8 cellular contexts compared by ENCODE assay signal in genomic region chr22:31630331-31631329, GRCh38. TPM values are rescaled to one million over a fixed set of nuclear protein-coding genes. Genes with fewer than 3 reads are reported as not detected.
DNase-seq lines count a peak whose midpoint lies in the region; ATAC-seq and TF ChIP-seq lines count a peak whose summit lies in the region.

No MANE protein-coding gene starts in this region.

- DNase-seq in COLO829 (ENCODE audit: low spot score) = peak; percentile 85
- no peak for DNase-seq in LNCaP clone FGC (ENCODE audit: low read depth)
- peak; percentile 69 for DNase-seq in activated naive CD8-positive, alpha-beta T cell treated with anti-CD3 and anti-CD28 coated beads, Interleukin-2, amount 50 U/mL, for 16 hours (ENCODE audit: low read depth, low spot score)
- DNase-seq in cardiac septum (ENCODE audit: low spot score) = peak; percentile 93
- DNase-seq in pons (ENCODE audit: low spot score) = peak; percentile 60
- peak; percentile 81 for DNase-seq in transverse colon

- TF ChIP-seq POLR2A in transverse colon (IDR thresholded peaks at IDR 0.05) = peak; percentile 27

- intact Hi-C loops in cardiac septum (cut with DNase I) (loop anchor here (5.0 to 10.0 kb wide), 2 partner anchors 143 to 286 kb away; partner anchors contain the start of genes EIF4ENIF1 and PATZ1), transverse colon (cut with DNase I; ENCODE audit: low total_unique reads) (loop anchor here (5.0 kb wide), 1 partner anchor 73 kb away; no protein-coding TSS in a partner anchor)

- no peaks in the 10 kb centered on the region for H3K9me3 ChIP-seq in SU-DHL-6 (ENCODE audit: insufficient read depth, low read length)
- no peaks in the 10 kb centered on the region for H3K9me3 ChIP-seq in transverse colon

- TF ChIP-seq EP300 in transverse colon (IDR thresholded peaks at IDR 0.05; ENCODE audit: low read depth) = no peak

- H3K4me3 ChIP-seq in LNCaP clone FGC (ENCODE audit: low read depth, low read length) = peak overlapping the region; percentile 58
- peak overlapping the region; percentile 54 for H3K4me3 ChIP-seq in SU-DHL-6 (ENCODE audit: insufficient read depth, low read length, poor library complexity, severe bottlenecking)
- peak overlapping the region; percentile 68 to 90 (median 78) for H3K4me3 ChIP-seq in transverse colon

- no peaks in the 10 kb centered on the region for H3K9me2 ChIP-seq in SU-DHL-6 (replicated peaks; ENCODE audit: insufficient read depth, low read length)

- H3K27me3 ChIP-seq in SU-DHL-6 (ENCODE audit: low read length) (no peaks in the 10 kb centered on the region), transverse colon (no peaks in the 10 kb centered on the region)

- TF ChIP-seq CTCF in LNCaP clone FGC (IDR thresholded peaks at IDR 0.05; ENCODE audit: control insufficient read depth, extremely low read depth, insufficient read depth) (peak; percentile 4; the same call in 1 of the 2 replicates), SU-DHL-6 (IDR thresholded peaks at IDR 0.05; ENCODE audit: insufficient read depth, low read length, poor library complexity, severe bottlenecking) (no peak), transverse colon (IDR thresholded peaks at IDR 0.05) (no peak)

- peaks cover 64% of the 10 kb centered on the region for H3K79me2 ChIP-seq in SU-DHL-6 (ENCODE audit: insufficient read depth, low read length)

- H3K4me1 ChIP-seq in transverse colon = peaks cover 19 to 50% (median 39%) of the 10 kb centered on the region in 4 donors

- peak overlapping the region; percentile 77 for H3K4me2 ChIP-seq in SU-DHL-6 (ENCODE audit: low read depth, low read length, poor library complexity, severe bottlenecking)

- no peak overlapping the region for H2AFZ ChIP-seq in SU-DHL-6 (ENCODE audit: low read depth, low read length, severe bottlenecking)

- WGBS in transverse colon (ENCODE audit: low coverage in 1 of 2), 2 donors = 0 to 5% methylated on average over 1 to 44 of the region's 65 CpGs

- H3K9ac ChIP-seq in SU-DHL-6 (ENCODE audit: low read length) = peak overlapping the region; percentile 69

- no peaks in the 10 kb centered on the region for H4K20me1 ChIP-seq in SU-DHL-6 (ENCODE audit: low read depth, low read length)

- H3F3A ChIP-seq in SU-DHL-6 (ENCODE audit: insufficient read depth) = peaks cover 42% of the 10 kb centered on the region

- peak; percentile 56 for ATAC-seq in GM21423 (IDR thresholded peaks at IDR 0.05; ENCODE audit: unreplicated experiment)

- peak overlapping the region; percentile 87 for H3K27ac ChIP-seq in SU-DHL-6 (ENCODE audit: low read depth, low read length)
- peak overlapping the region; percentile 84 to 89 (median 87) for H3K27ac ChIP-seq in transverse colon

- in situ Hi-C loops in transverse colon (cut with MboI; ENCODE audit: low pct_ligation_motif_present in 1 of 4, low pct_unique_long_range_greater_than_20kb in 1 of 4, low sequenced_read_pairs in 3 of 4) = loop anchor here in 3 of 4 donors (5.0 to 25.0 kb wide), 3 partner anchors 66 to 143 kb away; partner anchors contain the start of genes EIF4ENIF1 (in 1 of the 3) and SFI1 (in 1 of the 3)

- H3K36me3 ChIP-seq in SU-DHL-6 (ENCODE audit: low read length) (peaks cover 9% of the 10 kb centered on the region), transverse colon (no peaks in the 10 kb centered on the region)

RNA-seq across cellular contexts. Expression of gene PISD, which starts 31.4 kb away (rescaled TPM):
- 20.2 TPM for total RNA-seq in cardiac septum
- total RNA-seq in transverse colon = 100 to 1,000 TPM in 1 of 4 donors, 10 to 100 TPM in 3; 33.7 to 111 (median 47.7) TPM
